Comparison of ENCODE assay signal across 8 cellular contexts in the genomic region with DNA sequence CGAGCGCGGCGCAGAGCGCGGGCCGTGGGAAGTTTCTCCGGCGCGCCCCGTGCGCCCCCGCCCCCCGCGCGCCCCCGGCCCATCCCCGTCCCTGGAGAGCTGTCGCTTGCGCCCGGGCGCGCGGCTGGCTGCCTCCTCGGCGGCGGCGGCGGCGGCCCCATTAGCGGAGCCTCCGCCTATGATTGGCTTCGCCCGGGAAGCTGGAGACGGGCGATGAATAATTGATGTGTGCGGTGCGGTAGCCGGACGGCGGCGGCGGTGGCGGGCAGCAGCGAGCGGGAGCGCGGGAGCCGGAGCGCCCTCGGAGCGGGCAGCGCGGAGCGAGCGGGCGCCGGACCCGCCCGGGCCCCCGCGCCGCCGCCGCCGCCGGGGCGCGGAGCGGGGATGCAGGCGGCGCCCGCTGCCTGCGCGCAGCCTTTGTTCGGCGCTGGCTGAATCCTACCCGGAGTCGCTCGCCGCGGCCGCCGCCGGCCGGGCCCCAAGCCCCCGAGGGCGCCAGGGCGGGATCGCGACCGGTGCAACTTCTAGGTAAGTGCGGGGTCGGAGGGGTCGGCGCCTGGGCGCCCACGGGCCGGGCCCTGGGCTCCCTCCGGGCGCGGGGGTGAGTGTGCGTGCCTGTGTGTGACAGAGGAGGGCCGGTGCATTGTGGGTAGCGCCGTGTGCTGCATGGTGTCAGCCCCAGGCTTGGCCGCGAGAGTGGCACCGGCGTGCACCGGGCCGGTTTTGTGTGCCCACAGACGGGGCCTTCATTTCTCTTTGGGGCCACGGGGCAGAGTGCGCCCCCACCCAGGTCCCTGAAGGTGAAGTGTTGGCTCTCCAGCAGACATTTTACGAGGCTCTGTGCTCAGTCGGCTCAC.
DNase-seq lines count a peak whose midpoint lies in the region; ATAC-seq, FAIRE-seq and TF ChIP-seq lines count a peak whose summit lies in the region.

No MANE protein-coding gene starts in this region.

- H3K4me3 ChIP-seq in gastroesophageal sphincter: peak overlapping the region; percentile 31 to 65
- H3K4me3 ChIP-seq in pancreas: peak overlapping the region in 3 of 4 donors; percentile 16 to 42 (median 22)
- H3K4me3 ChIP-seq in vagina: peak overlapping the region; percentile 49 to 78

- TF ChIP-seq CTCF in gastroesophageal sphincter (IDR thresholded peaks at IDR 0.05) (no peak), pancreas (IDR thresholded peaks at IDR 0.05) (no peak), vagina (IDR thresholded peaks at IDR 0.05) (no peak)

- no peaks in the 10 kb centered on the region for H3K27me3 ChIP-seq in gastroesophageal sphincter
- H3K27me3 ChIP-seq in pancreas: no peaks in the 10 kb centered on the region
- H3K27me3 ChIP-seq in vagina: no peaks in the 10 kb centered on the region

- intact Hi-C loops in pancreas (cut with DNase I): no loop called here
- intact Hi-C loops in vagina (cut with DNase I): no loop called here

- no CpG with 5 or more reads among the region's 117 CpGs for WGBS in gastroesophageal sphincter (ENCODE audit: low coverage in 1 of 2), 2 donors
- 63 to 64% methylated on average over 53 to 117 of the region's 117 CpGs for WGBS in pancreas, 2 donors

- H3K36me3 ChIP-seq in gastroesophageal sphincter (no peaks in the 10 kb centered on the region), pancreas (no peaks in the 10 kb centered on the region), vagina (no peaks in the 10 kb centered on the region)

- peak; percentile 69 for TF ChIP-seq POLR2A in GM15510 (IDR thresholded peaks at IDR 0.05; ENCODE audit: borderline replicate concordance, extremely low read depth, insufficient read length)
- TF ChIP-seq POLR2A in gastroesophageal sphincter (IDR thresholded peaks at IDR 0.05): no peak
- no peak for TF ChIP-seq POLR2A in vagina (IDR thresholded peaks at IDR 0.05)

- H3K27ac ChIP-seq in gastroesophageal sphincter: peak overlapping the region in 3 of 4 donors; percentile 80 to 85 (median 82)
- H3K27ac ChIP-seq in pancreas: peak overlapping the region in 3 of 4 donors; percentile 33 to 81 (median 80)
- peak overlapping the region; percentile 80 for H3K27ac ChIP-seq in vagina

- H3K9me3 ChIP-seq in gastroesophageal sphincter (no peaks in the 10 kb centered on the region), pancreas (no peaks in the 10 kb centered on the region), vagina (no peaks in the 10 kb centered on the region)

- no peak for TF ChIP-seq EP300 in gastroesophageal sphincter (IDR thresholded peaks at IDR 0.05)

- POLR2A ChIA-PET in HEK293T (lab: Yijun Ruan, JAX): interaction anchor here (0.8 to 2.1 kb wide), 3 partner anchors 8 to 25 kb away, joined by 4 to 7 read pairs (median 5); no protein-coding TSS in a partner anchor

- no peak for FAIRE-seq in pancreas (lab: Jason Lieb, UNC)

- CTCF ChIA-PET in HEK293T (lab: Yijun Ruan, JAX): no interaction called here

- H3K4me1 ChIP-seq in gastroesophageal sphincter (peaks cover 0 to 97% (median 71%) of the 10 kb centered on the region in 3 donors), pancreas (peaks cover 0 to 31% (median 0%) of the 10 kb centered on the region in 3 donors), vagina (peaks cover 89% of the 10 kb centered on the region)

- DNase-seq in HEK293T (ENCODE audit: extremely low spot score): peak; percentile 73
- DNase-seq in NCI-H2227 (lab: John Stamatoyannopoulos, UW; ENCODE audit: unreplicated experiment): peak; percentile 70
- DNase-seq in activated T-helper 1 cell treated with Interleukin-2 at 50 U/mL for 16 hours (ENCODE audit: low read depth): peak; percentile 31
- peak in 1 of 6 donors; percentile 74 for DNase-seq in pancreas
- no peak for DNase-seq in vagina (ENCODE audit: extremely low spot score in 2 of 2)
- DNase-seq in NCI-H2196 treated with DMSO at 0.1 percent for 48 hours (lab: John Stamatoyannopoulos, UW; ENCODE audit: unreplicated experiment): no peak

- ATAC-seq in gastroesophageal sphincter (peak; percentile 22), pancreas (peak in 3 of 4 donors; percentile 10 to 32 (median 16))

TF ChIP-seq in HEK293T, 16 proteins besides CTCF, POLR2A, EP300 and RAD21:
- no peak for TF ChIP-seq SP1 (IDR thresholded peaks at IDR 0.05)
- TF ChIP-seq BHLHE40 (IDR thresholded peaks at IDR 0.05; ENCODE audit: borderline replicate concordance): no peak
- TF ChIP-seq FOXM1 (IDR thresholded peaks at IDR 0.05; ENCODE audit: borderline replicate concordance): no peak
- TF ChIP-seq L3MBTL2 (conservative IDR thresholded peaks at IDR 0.05): peak; percentile 68
TF ChIP-seq in HEK293T: peak in this region for 1.

Comparison
In these comparisons a context has a peak if more than half of its experiments do, and no peak if none do; other contexts are left out.
1. DNase-seq: peak in HEK293T (single experiment), NCI-H2227 (single experiment) and activated T-helper 1 cell treated with Interleukin-2 at 50 U/mL for 16 hours (single experiment); none in vagina (0 of 2) and NCI-H2196 treated with DMSO at 0.1 percent for 48 hours (single experiment).
2. Peak in every context shown above with its lines, with median percentiles within 50 percentile points of each other: H3K27ac ChIP-seq and H3K4me3 ChIP-seq.